In the genomic region with DNA sequence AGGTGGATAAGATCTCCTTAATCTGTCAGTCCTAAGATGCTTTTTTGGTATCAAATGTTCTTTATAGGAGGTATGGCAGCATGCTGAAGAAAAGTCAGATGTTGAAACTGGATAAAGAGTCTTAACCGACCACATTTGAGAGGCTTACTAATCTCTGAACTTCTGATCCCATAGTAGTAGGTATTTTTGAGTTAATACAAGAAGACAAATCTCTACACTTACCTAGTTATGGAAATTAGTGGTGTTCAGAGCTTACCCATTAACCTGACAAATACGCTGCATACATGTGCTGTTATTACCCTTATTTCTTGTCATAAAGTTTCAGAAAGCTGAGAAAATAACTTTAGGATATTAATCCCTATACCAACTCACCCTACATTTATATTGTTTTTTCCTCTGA, we compare ENCODE assay signal across 16 cellular contexts.
"Had no signal": no experiment of that assay in that cellular context is flagged by ENCODE, and none has a peak within 500 bp of the region (broad histone marks: within the 10 kb centered on the region; RNA-seq: fewer than 3 reads in every experiment).

No MANE protein-coding gene starts in this region.

- H3K4me1 Mint-ChIP-seq: natural killer cell had no signal

- H3K9me3 ChIP-seq: sigmoid colon, stomach, thoracic aorta, transverse colon had no signal

- DNase-seq: effector CD4-positive, alpha-beta T cell; foreskin melanocyte; head of caudate nucleus; hippocampal formation; natural killer cell; posterior cingulate gyrus; sigmoid colon; stimulated activated CD4-positive, alpha-beta T cell treated with anti-CD3 and anti-CD28 coated beads, Interleukin-12 subunit alpha, Interleukin-12 subunit beta, amount 100 ng/mL, for 4 hours; stimulated activated naive CD4-positive, alpha-beta T cell; stomach; substantia nigra; transverse colon had no signal

- H3K36me3 Mint-ChIP-seq: natural killer cell had no signal

- H3K4me3 ChIP-seq: coronary artery, sigmoid colon, skin epidermis, stomach, thoracic aorta, transverse colon had no signal

- H3K4me1 ChIP-seq: sigmoid colon, transverse colon had no signal

- H3K9me3 Mint-ChIP-seq: neural crest cell had no signal

- H3K27me3 ChIP-seq: sigmoid colon, stomach, transverse colon had no signal

- H3K4me3 Mint-ChIP-seq: natural killer cell, neural crest cell had no signal

- H3K27ac Mint-ChIP-seq: natural killer cell had no signal

- ATAC-seq: natural killer cell had no signal

- H3K27ac ChIP-seq: coronary artery, sigmoid colon, skin epidermis, stomach, thoracic aorta, transverse colon had no signal

- H3K36me3 ChIP-seq: sigmoid colon, stomach, thoracic aorta, transverse colon had no signal
